ENCODE assay signal across 20 cellular contexts in the genomic region with DNA sequence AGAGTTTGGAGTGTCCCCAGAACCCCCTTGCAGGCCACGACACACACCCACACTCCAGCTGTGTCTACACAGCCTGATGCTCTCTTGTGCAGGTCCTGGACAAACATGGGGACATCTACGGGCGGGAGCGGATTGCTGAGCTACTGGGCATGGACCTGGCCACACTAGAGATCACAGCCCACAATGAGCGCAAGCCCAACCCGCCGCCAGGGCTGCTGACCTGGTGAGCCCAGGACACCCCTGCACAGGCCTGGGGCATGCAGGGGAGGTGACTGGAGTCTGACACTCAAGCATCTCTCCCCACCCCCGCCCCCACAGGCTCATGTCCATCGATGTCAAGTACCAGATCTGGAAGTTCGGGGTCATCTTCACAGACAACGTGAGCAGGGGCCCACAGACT. TPM values are rescaled to one million over a fixed set of nuclear protein-coding genes. Genes with fewer than 3 reads are reported as not detected.
A peak's percentile ranks its signal among the peaks of the same experiment; 100 is the strongest.
DNase-seq lines count a peak whose midpoint lies in the region; ATAC-seq and TF ChIP-seq lines count a peak whose summit lies in the region.
"Had no signal": no experiment of that assay in that cellular context is flagged by ENCODE, and none has a peak within 500 bp of the region (broad histone marks: within the 10 kb centered on the region; RNA-seq: fewer than 3 reads in every experiment).

No MANE protein-coding gene starts in this region.

- H3K4me3 Mint-ChIP-seq in dendritic cell treated with granulocyte-macrophage colony-stimulating factor and Interleukin-4, amounts not matched to agents 40 ng/mL and 50 ng/mL, for 4 days, result no peak overlapping the region
- H3K4me3 Mint-ChIP-seq: B cell; CD4-positive, alpha-beta T cell; CD8-positive, alpha-beta T cell had no signal

- H3K27ac ChIP-seq in psoas muscle (peak overlapping the region; percentile 36), smooth muscle cell (ENCODE audit: low read depth) (no peak overlapping the region)
- H3K27ac ChIP-seq: BLaER1 treated with 17β-estradiol and CSF1 and Interleukin-3, amounts not matched to agents 10 nM and 100 nM; C4-2B had no signal

- no peak overlapping the region for H3K9ac ChIP-seq in smooth muscle cell (ENCODE audit: low read depth)
- H3K9ac ChIP-seq: BLaER1 treated with 17β-estradiol and CSF1 and Interleukin-3, amounts not matched to agents 10 nM and 100 nM had no signal

- intact Hi-C loops in dendritic cell treated with granulocyte-macrophage colony-stimulating factor and Interleukin-4, amounts not matched to agents 40 ng/mL and 50 ng/mL, for 4 days (cut with micrococcal nuclease), result no loop called here
- intact Hi-C loops in psoas muscle (cut with DNase I), result no loop called here

- H3K4me1 Mint-ChIP-seq in dendritic cell treated with granulocyte-macrophage colony-stimulating factor and Interleukin-4, amounts not matched to agents 40 ng/mL and 50 ng/mL, for 4 days (ENCODE audit: low read depth), result peaks cover 21% of the 10 kb centered on the region

- H3K79me2 ChIP-seq in smooth muscle cell (ENCODE audit: low read depth), result no peaks in the 10 kb centered on the region

- TF ChIP-seq CTCF in psoas muscle (IDR thresholded peaks at IDR 0.05) (no peak), smooth muscle cell (IDR thresholded peaks at IDR 0.05; ENCODE audit: borderline replicate concordance, insufficient read depth, poor library complexity, severe bottlenecking) (no peak)

- H3F3A ChIP-seq in smooth muscle cell (ENCODE audit: low read depth), result no peaks in the 10 kb centered on the region

- H3K36me3 ChIP-seq in H7 (replicated peaks; ENCODE audit: control insufficient read depth, insufficient read depth, low read length) (0 out of 2 replicates have a peak, but pooled peaks cover 1% of the 10 kb centered on the region), psoas muscle (ENCODE audit: insufficient read depth in 1 of 2, low read depth in 1 of 2) (peaks cover 0 to 98% of the 10 kb centered on the region in 2 donors), smooth muscle cell (ENCODE audit: low read depth) (no peaks in the 10 kb centered on the region)
- H3K36me3 ChIP-seq: BLaER1 treated with 17β-estradiol and CSF1 and Interleukin-3, amounts not matched to agents 10 nM and 100 nM had no signal

- no peaks in the 10 kb centered on the region for H3K27me3 Mint-ChIP-seq in dendritic cell treated with granulocyte-macrophage colony-stimulating factor and Interleukin-4, amounts not matched to agents 40 ng/mL and 50 ng/mL, for 4 days
- H3K27me3 Mint-ChIP-seq: B cell; CD4-positive, alpha-beta T cell had no signal

- no peak overlapping the region for H2AFZ ChIP-seq in smooth muscle cell (ENCODE audit: low read depth)

- ATAC-seq in psoas muscle (peak in 3 of 4 donors; percentile 11 to 25 (median 14)), GM19397 (IDR thresholded peaks at IDR 0.05; ENCODE audit: unreplicated experiment) (no peak)
- ATAC-seq: CD8-positive, alpha-beta T cell had no signal

- H3K9me3 ChIP-seq in psoas muscle, result no peaks in the 10 kb centered on the region
- no peaks in the 10 kb centered on the region for H3K9me3 ChIP-seq in smooth muscle cell (replicated peaks; ENCODE audit: low read depth)
- H3K9me3 ChIP-seq: BLaER1 treated with 17β-estradiol and CSF1 and Interleukin-3, amounts not matched to agents 10 nM and 100 nM; Caco-2 had no signal

- no peaks in the 10 kb centered on the region for H3K9me3 Mint-ChIP-seq in dendritic cell treated with granulocyte-macrophage colony-stimulating factor and Interleukin-4, amounts not matched to agents 40 ng/mL and 50 ng/mL, for 4 days
- H3K9me3 Mint-ChIP-seq: CD4-positive, alpha-beta T cell; CD8-positive, alpha-beta T cell had no signal

- WGBS in psoas muscle, 3 donors, result 68 to 83% (median 76%) methylated on average over 8 to 11 of the region's 11 CpGs
- 95% methylated on average over 11 of the region's 11 CpGs for WGBS in smooth muscle cell (ENCODE audit: low lambda C conversion rate)

- no peak overlapping the region for H3K4me3 ChIP-seq in H7 (ENCODE audit: insufficient read depth, low read depth, low read length)
- no peak overlapping the region for H3K4me3 ChIP-seq in psoas muscle
- H3K4me3 ChIP-seq in smooth muscle cell, result no peak overlapping the region
- H3K4me3 ChIP-seq: BLaER1 treated with 17β-estradiol and CSF1 and Interleukin-3, amounts not matched to agents 10 nM and 100 nM had no signal

- no peaks in the 10 kb centered on the region for H3K4me1 ChIP-seq in psoas muscle
- H3K4me1 ChIP-seq in smooth muscle cell (ENCODE audit: low read depth), result no peaks in the 10 kb centered on the region
- H3K4me1 ChIP-seq: Caco-2 had no signal

- H3K27me3 ChIP-seq in H7 (ENCODE audit: control insufficient read depth, insufficient read depth, low read length) (no peaks in the 10 kb centered on the region), psoas muscle (ENCODE audit: insufficient read depth in 3 of 3, low read length in 2 of 3) (no peaks in the 10 kb centered on the region), smooth muscle cell (ENCODE audit: low read depth) (no peaks in the 10 kb centered on the region)
- H3K27me3 ChIP-seq: BLaER1 treated with 17β-estradiol and CSF1 and Interleukin-3, amounts not matched to agents 10 nM and 100 nM had no signal

- H3K36me3 Mint-ChIP-seq in dendritic cell treated with granulocyte-macrophage colony-stimulating factor and Interleukin-4, amounts not matched to agents 40 ng/mL and 50 ng/mL, for 4 days (ENCODE audit: low read depth), result peaks cover 46% of the 10 kb centered on the region
- H3K36me3 Mint-ChIP-seq: CD8-positive, alpha-beta T cell had no signal

- peak overlapping the region; percentile 30 for H3K27ac Mint-ChIP-seq in dendritic cell treated with granulocyte-macrophage colony-stimulating factor and Interleukin-4, amounts not matched to agents 40 ng/mL and 50 ng/mL, for 4 days
- H3K27ac Mint-ChIP-seq: B cell; CD4-positive, alpha-beta T cell; CD8-positive, alpha-beta T cell had no signal

- H3K4me2 ChIP-seq in smooth muscle cell, result no peak overlapping the region
- H3K4me2 ChIP-seq: BLaER1 treated with 17β-estradiol and CSF1 and Interleukin-3, amounts not matched to agents 10 nM and 100 nM had no signal

- DNase-seq in AG20443 (ENCODE audit: low spot score), result peak; percentile 8
- peak; percentile 26 for DNase-seq in H7
- no peak for DNase-seq in psoas muscle
- DNase-seq in Kasumi-1 (lab: John Stamatoyannopoulos, UW), result no peak
- DNase-seq in smooth muscle cell (lab: John Stamatoyannopoulos, UW; ENCODE audit: unreplicated experiment), result no peak
- DNase-seq in NK-92 (lab: John Stamatoyannopoulos, UW; ENCODE audit: unreplicated experiment), result no peak
- DNase-seq: 8988T; ACHN; AML-193; Caco-2; Calu3; CD4-positive, alpha-beta T cell; CD8-positive, alpha-beta T cell; DMS79 treated with DMSO at 0.1 percent for 48 hours; GF-D8 had no signal

- no peaks in the 10 kb centered on the region for H4K20me1 ChIP-seq in smooth muscle cell (ENCODE audit: low read depth)
- H4K20me1 ChIP-seq: BLaER1 treated with 17β-estradiol and CSF1 and Interleukin-3, amounts not matched to agents 10 nM and 100 nM had no signal

RNA-seq across cellular contexts. Expression of gene MAP4K1, which starts 39.9 kb away (rescaled TPM):
- 8.2 and 13.7 TPM in 2 replicates for total RNA-seq in H7 (2014; rRNA removed; shearing (Covaris generic))
- total RNA-seq in psoas muscle (1 to 10 TPM in 3 of 4 donors, under 1 TPM in 1; 0.67 to 1.4 (median 1.2) TPM), smooth muscle cell (0.22 and 2.1 TPM in 2 replicates)
- polyA plus RNA-seq in psoas muscle (under 1 TPM; 0.36 to 0.68 (median 0.64) TPM), smooth muscle cell (0.91 TPM in 1 of 2 replicates, not detected in the other)
- total RNA-seq: Calu3 had no signal

RNA-seq across cellular contexts. Expression of gene EIF3K, which starts 41.2 kb away (rescaled TPM):
- total RNA-seq in H7 (2014; rRNA removed; shearing (Covaris generic)), result 408 and 422 TPM in 2 replicates
- total RNA-seq in psoas muscle (100 to 1,000 TPM; 367 to 549 (median 436) TPM), smooth muscle cell (324 and 334 TPM in 2 replicates)
- polyA plus RNA-seq in psoas muscle (100 to 1,000 TPM; 422 to 984 (median 637) TPM), smooth muscle cell (178 and 181 TPM in 2 replicates)

Comparison
In these comparisons a context has a peak if more than half of its experiments do, and no peak if none do; other contexts are left out.
1. DNase-seq: peak in AG20443 (single experiment) and H7 (single experiment); none in psoas muscle (0 of 2), Kasumi-1 (0 of 2), smooth muscle cell (single experiment) and NK-92 (single experiment).